ENCODE assay signal across 8 cellular contexts in the genomic region with DNA sequence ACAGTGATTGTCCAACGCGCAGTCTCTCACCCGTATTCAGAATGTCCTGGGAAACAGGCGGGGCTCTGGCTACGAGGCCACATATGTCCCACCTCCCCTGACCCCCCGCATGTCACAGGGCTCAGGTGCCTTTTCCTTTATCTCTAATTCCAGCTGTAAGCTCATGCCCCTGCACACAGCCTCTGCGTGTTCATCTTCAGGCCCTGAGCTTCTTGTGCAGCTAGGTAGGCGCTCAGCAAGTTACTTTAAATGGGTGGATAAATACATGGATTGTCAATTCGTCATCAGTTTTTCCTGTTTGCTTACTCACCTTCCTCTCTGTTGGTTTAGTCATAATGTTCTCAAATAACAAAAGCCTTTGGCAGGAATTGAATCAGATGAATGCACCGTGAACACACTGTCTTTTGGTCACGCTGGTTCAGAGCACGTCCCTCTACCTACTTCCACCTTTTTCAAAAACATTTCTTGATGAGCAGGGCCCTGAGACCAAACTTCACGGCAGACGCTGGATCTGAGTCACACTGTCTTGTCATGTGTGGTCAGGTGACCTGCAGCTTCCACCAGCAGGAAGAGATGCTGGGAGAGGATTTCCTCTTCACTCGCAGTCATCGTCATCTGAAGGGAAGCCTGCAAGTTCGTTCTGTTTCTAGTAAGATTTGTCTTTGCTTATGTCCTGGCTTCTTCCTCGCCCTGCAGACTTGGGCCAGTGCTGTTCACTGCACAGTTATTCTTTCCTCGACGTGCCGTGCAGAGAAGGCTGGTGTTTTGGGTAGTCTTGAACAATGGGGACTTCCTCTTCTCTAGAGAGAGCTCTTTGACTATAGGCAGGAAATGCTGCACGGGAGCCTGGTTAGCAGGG.
A peak's percentile ranks its signal among the peaks of the same experiment; 100 is the strongest.
DNase-seq lines count a peak whose midpoint lies in the region; ATAC-seq lines count a peak whose summit lies in the region.

No MANE protein-coding gene starts in this region.

- peak overlapping the region; percentile 65 for H3K27ac ChIP-seq in effector memory CD4-positive, alpha-beta T cell (ENCODE audit: insufficient read depth, low read length, poor library complexity, severe bottlenecking)
- H3K27ac ChIP-seq in naive thymus-derived CD4-positive, alpha-beta T cell (ENCODE audit: low read depth, low read length) = peak overlapping the region; percentile 67

- peaks cover 34% of the 10 kb centered on the region for H3K4me1 ChIP-seq in effector memory CD4-positive, alpha-beta T cell (ENCODE audit: control insufficient read depth, insufficient read depth, low read length, poor library complexity, severe bottlenecking)
- H3K4me1 ChIP-seq in naive thymus-derived CD4-positive, alpha-beta T cell (ENCODE audit: control insufficient read depth in 2 of 2, insufficient read depth in 2 of 2, low read length in 2 of 2) = peaks cover 28 to 30% of the 10 kb centered on the region in 2 donors

- peak overlapping the region; percentile 91 to 99 (median 97) for H3K27ac Mint-ChIP-seq in naive thymus-derived CD4-positive, alpha-beta T cell

- peaks cover 4% of the 10 kb centered on the region for H3K9me3 ChIP-seq in effector memory CD4-positive, alpha-beta T cell (ENCODE audit: control insufficient read depth, low read length)
- H3K9me3 ChIP-seq in naive thymus-derived CD4-positive, alpha-beta T cell (ENCODE audit: control insufficient read depth in 2 of 3, low read length in 3 of 3) = peaks cover 0 to 34% (median 0%) of the 10 kb centered on the region in 3 experiments

- ATAC-seq in HG03045 (IDR thresholded peaks at IDR 0.05; ENCODE audit: unreplicated experiment) = peak; percentile 78
- peak; percentile 85 for ATAC-seq in naive thymus-derived CD4-positive, alpha-beta T cell

- no peaks in the 10 kb centered on the region for H3K27me3 ChIP-seq in effector memory CD4-positive, alpha-beta T cell (replicated peaks; ENCODE audit: control insufficient read depth, insufficient read depth, low read length, poor library complexity, severe bottlenecking)
- H3K27me3 ChIP-seq in naive thymus-derived CD4-positive, alpha-beta T cell (ENCODE audit: control insufficient read depth in 2 of 2, insufficient read depth in 2 of 2, low read length in 2 of 2) = no peaks in the 10 kb centered on the region

- CTCF ChIA-PET in naive thymus-derived CD4-positive, alpha-beta T cell (lab: Charles Lee) = no interaction called here

- peak overlapping the region; percentile 45 for H3K4me3 ChIP-seq in effector memory CD4-positive, alpha-beta T cell (ENCODE audit: insufficient read depth, low read depth, low read length, poor library complexity, severe bottlenecking)
- peak overlapping the region; percentile 46 for H3K4me3 ChIP-seq in naive thymus-derived CD4-positive, alpha-beta T cell (ENCODE audit: low read length)

- H3K36me3 ChIP-seq in effector memory CD4-positive, alpha-beta T cell (ENCODE audit: control insufficient read depth, insufficient read depth, low read length) = no peaks in the 10 kb centered on the region
- no peaks in the 10 kb centered on the region for H3K36me3 ChIP-seq in naive thymus-derived CD4-positive, alpha-beta T cell (ENCODE audit: control insufficient read depth in 2 of 3, insufficient read depth in 3 of 3, low read length in 3 of 3)

- peaks cover 0 to 35% (median 13%) of the 10 kb centered on the region in 11 donors for H3K9me3 Mint-ChIP-seq in naive thymus-derived CD4-positive, alpha-beta T cell

- intact Hi-C loops in naive thymus-derived CD4-positive, alpha-beta T cell (cut with micrococcal nuclease) = loop anchor here (1.0 to 10.0 kb wide), 17 partner anchors 42 to 924 kb away; partner anchors contain the start of genes ZNF407 (in 2 of the 2), CNDP2 (in 1 of the 2), FBXO15 (in 1 of the 2) and PTGR3 (in 1 of the 2)

- peaks cover 0 to 31% (median 19%) of the 10 kb centered on the region in 5 donors for H3K36me3 Mint-ChIP-seq in naive thymus-derived CD4-positive, alpha-beta T cell

- peak overlapping the region; percentile 82 to 95 (median 87) for H3K4me3 Mint-ChIP-seq in naive thymus-derived CD4-positive, alpha-beta T cell

- peaks cover 29 to 57% (median 39%) of the 10 kb centered on the region in 7 donors for H3K4me1 Mint-ChIP-seq in naive thymus-derived CD4-positive, alpha-beta T cell

- POLR2A ChIA-PET in naive thymus-derived CD4-positive, alpha-beta T cell (lab: Charles Lee) = interaction anchor here (0.6 to 2.1 kb wide), 13 partner anchors 7 to 472 kb away, joined by 3 to 21 read pairs (median 4); partner anchors contain the start of genes PTGR3 and TSHZ1

- DNase-seq in NCI-H1436 (lab: John Stamatoyannopoulos, UW) = peak; percentile 19
- no peak for DNase-seq in NCI-H1436 treated with DMSO at 0.1 percent for 48 hours (lab: John Stamatoyannopoulos, UW)
- peak; percentile 83 for DNase-seq in NCI-H510A (lab: John Stamatoyannopoulos, UW)
- DNase-seq in activated CD4-positive, alpha-beta T cell treated with anti-CD3 and anti-CD28 coated beads, Interleukin-2, amount 50 U/mL, for 4 hours = peak; percentile 59 to 64
- DNase-seq in effector memory CD4-positive, alpha-beta T cell = peak; percentile 45 to 65 (median 48)
- DNase-seq in naive thymus-derived CD4-positive, alpha-beta T cell = peak; percentile 26 to 75 (median 71)
- peak; percentile 67 for DNase-seq in stimulated activated naive CD4-positive, alpha-beta T cell treated with Interleukin-2 at 50 U/mL for 16 hours (lab: John Stamatoyannopoulos, UW)

- H3K27me3 Mint-ChIP-seq in naive thymus-derived CD4-positive, alpha-beta T cell = no peaks in the 10 kb centered on the region
